ENCODE assay signal across 10 cellular contexts in genomic region chr6:26445934-26446667, GRCh38. TPM values are rescaled to one million over a fixed set of nuclear protein-coding genes. Genes with fewer than 3 reads are reported as not detected.
DNase-seq lines count a peak whose midpoint lies in the region; ATAC-seq and TF ChIP-seq lines count a peak whose summit lies in the region.
"Had no signal": no experiment of that assay in that cellular context is flagged by ENCODE, and none has a peak within 500 bp of the region (broad histone marks: within the 10 kb centered on the region; RNA-seq: fewer than 3 reads in every experiment).

No MANE protein-coding gene starts in this region.

- no peaks in the 10 kb centered on the region for H3K9me3 ChIP-seq in SJCRH30 (replicated peaks)
- H3K9me3 ChIP-seq: tibial artery had no signal

- H3K36me3 ChIP-seq in SJCRH30 = no peaks in the 10 kb centered on the region

- H3K36me3 Mint-ChIP-seq in activated CD8-positive, alpha-beta T cell treated with anti-CD3 and anti-CD28 coated beads for 36 hours (ENCODE audit: low read depth) = peaks cover 72% of the 10 kb centered on the region

- H3K4me1 ChIP-seq in SJCRH30 = no peaks in the 10 kb centered on the region

- H3K4me1 Mint-ChIP-seq in activated CD8-positive, alpha-beta T cell treated with anti-CD3 and anti-CD28 coated beads for 36 hours (ENCODE audit: low read depth) = peaks cover 60% of the 10 kb centered on the region

- TF ChIP-seq CTCF in activated CD8-positive, alpha-beta T cell treated with anti-CD3 and anti-CD28 coated beads for 36 hours (IDR thresholded peaks at IDR 0.05) = no peak

- peak overlapping the region; percentile 80 for H3K27ac Mint-ChIP-seq in activated CD8-positive, alpha-beta T cell treated with anti-CD3 and anti-CD28 coated beads for 36 hours

- CTCF ChIA-PET in activated CD8-positive, alpha-beta T cell treated with anti-CD3 and anti-CD28 coated beads for 36 hours (lab: Charles Lee) = interaction anchor here (0.7 to 1.5 kb wide), 8 partner anchors 14 to 150 kb away, joined by 3 to 5 read pairs (median 4); no protein-coding TSS in a partner anchor

- H3K27ac ChIP-seq in SJCRH30 = no peak overlapping the region
- H3K27ac ChIP-seq: tibial artery had no signal

- peak overlapping the region; percentile 16 for H3K4me3 Mint-ChIP-seq in activated CD8-positive, alpha-beta T cell treated with anti-CD3 and anti-CD28 coated beads for 36 hours

- H3K27me3 Mint-ChIP-seq in activated CD8-positive, alpha-beta T cell treated with anti-CD3 and anti-CD28 coated beads for 36 hours = no peaks in the 10 kb centered on the region

- ATAC-seq in GM19035 (IDR thresholded peaks at IDR 0.05; ENCODE audit: unreplicated experiment) (peak; percentile 85), HG02870 (IDR thresholded peaks at IDR 0.05; ENCODE audit: unreplicated experiment) (peak; percentile 95)
- peak; percentile 90 for ATAC-seq in activated CD8-positive, alpha-beta T cell treated with anti-CD3 and anti-CD28 coated beads for 36 hours

- DNase-seq in activated CD8-positive, alpha-beta T cell treated with anti-CD3 and anti-CD28 coated beads for 36 hours = peak; percentile 70
- peak; percentile 57 for DNase-seq in stimulated activated CD4-positive, alpha-beta T cell treated with anti-CD3 and anti-CD28 coated beads, Interleukin-4, amount 100 ng/mL, for 24 hours
- DNase-seq in cerebellum (ENCODE audit: low spot score) (no peak), RPMI8226 (no peak), SJCRH30 (no peak)
- DNase-seq: GOT3, tibial artery had no signal

- no peak overlapping the region for H3K4me3 ChIP-seq in SJCRH30
- H3K4me3 ChIP-seq: tibial artery had no signal

- H3K9me3 Mint-ChIP-seq in activated CD8-positive, alpha-beta T cell treated with anti-CD3 and anti-CD28 coated beads for 36 hours = no peaks in the 10 kb centered on the region

- intact Hi-C loops in activated CD8-positive, alpha-beta T cell treated with anti-CD3 and anti-CD28 coated beads for 36 hours (cut with micrococcal nuclease) = no loop called here

- POLR2A ChIA-PET in activated CD8-positive, alpha-beta T cell treated with anti-CD3 and anti-CD28 coated beads for 36 hours (lab: Charles Lee) = interaction anchor here (0.6 to 2.0 kb wide), 7 partner anchors 28 to 161 kb away, joined by 3 to 6 read pairs (median 3); a partner anchor contains a TSS

- H3K27me3 ChIP-seq in SJCRH30 = no peaks in the 10 kb centered on the region
- H3K27me3 ChIP-seq: tibial artery had no signal

RNA-seq across cellular contexts. Expression of gene BTN3A3, which starts 5.8 kb away (rescaled TPM):
- 10 to 100 TPM; 42.2 to 50.6 TPM for total RNA-seq in activated CD8-positive, alpha-beta T cell treated with anti-CD3 and anti-CD28 coated beads for 36 hours
- total RNA-seq in cerebellum = 5.1 TPM
- total RNA-seq in SJCRH30 (2014; rRNA removed; shearing (Covaris generic)) = 0.33 and 0.55 TPM in 2 replicates

RNA-seq across cellular contexts. Expression of gene BTN2A1, which starts 11.7 kb away (rescaled TPM):
- total RNA-seq in activated CD8-positive, alpha-beta T cell treated with anti-CD3 and anti-CD28 coated beads for 36 hours = 10 to 100 TPM; 14.2 to 16.2 TPM
- 14.1 TPM for total RNA-seq in cerebellum
- 16.9 and 17.2 TPM in 2 replicates for total RNA-seq in SJCRH30 (2014; rRNA removed; shearing (Covaris generic))

RNA-seq across cellular contexts. Expression of gene BTN3A1, which starts 44.0 kb away (rescaled TPM):
- 10 to 100 TPM; 32.7 to 34.0 TPM for total RNA-seq in activated CD8-positive, alpha-beta T cell treated with anti-CD3 and anti-CD28 coated beads for 36 hours
- 15.5 TPM for total RNA-seq in cerebellum
- total RNA-seq in SJCRH30 (2014; rRNA removed; shearing (Covaris generic)) = 0.51 and 0.81 TPM in 2 replicates

RNA-seq across cellular contexts. Expression of gene BTN1A1, which starts 54.0 kb away (rescaled TPM):
- under 1 TPM in 1 of 2 experiments, not detected in 1; 0.11 TPM for total RNA-seq in activated CD8-positive, alpha-beta T cell treated with anti-CD3 and anti-CD28 coated beads for 36 hours
- total RNA-seq in cerebellum = not detected
- 0.04 TPM in 1 of 2 replicates, not detected in the other for total RNA-seq in SJCRH30 (2014; rRNA removed; shearing (Covaris generic))
- total RNA-seq: fibroblast of villous mesenchyme had no signal

Comparison
In these comparisons a context has a peak if more than half of its experiments do, and no peak if none do; other contexts are left out.
1. DNase-seq: peak in activated CD8-positive, alpha-beta T cell treated with anti-CD3 and anti-CD28 coated beads for 36 hours (single experiment) and stimulated activated CD4-positive, alpha-beta T cell treated with anti-CD3 and anti-CD28 coated beads, Interleukin-4, amount 100 ng/mL, for 24 hours (single experiment); none in cerebellum (single experiment), RPMI8226 (single experiment) and SJCRH30 (0 of 2).
2. Peak in every context shown above with its lines, with median percentiles within 50 percentile points of each other: ATAC-seq.